Comparison of ENCODE assay signal across 8 cellular contexts in the genomic region with DNA sequence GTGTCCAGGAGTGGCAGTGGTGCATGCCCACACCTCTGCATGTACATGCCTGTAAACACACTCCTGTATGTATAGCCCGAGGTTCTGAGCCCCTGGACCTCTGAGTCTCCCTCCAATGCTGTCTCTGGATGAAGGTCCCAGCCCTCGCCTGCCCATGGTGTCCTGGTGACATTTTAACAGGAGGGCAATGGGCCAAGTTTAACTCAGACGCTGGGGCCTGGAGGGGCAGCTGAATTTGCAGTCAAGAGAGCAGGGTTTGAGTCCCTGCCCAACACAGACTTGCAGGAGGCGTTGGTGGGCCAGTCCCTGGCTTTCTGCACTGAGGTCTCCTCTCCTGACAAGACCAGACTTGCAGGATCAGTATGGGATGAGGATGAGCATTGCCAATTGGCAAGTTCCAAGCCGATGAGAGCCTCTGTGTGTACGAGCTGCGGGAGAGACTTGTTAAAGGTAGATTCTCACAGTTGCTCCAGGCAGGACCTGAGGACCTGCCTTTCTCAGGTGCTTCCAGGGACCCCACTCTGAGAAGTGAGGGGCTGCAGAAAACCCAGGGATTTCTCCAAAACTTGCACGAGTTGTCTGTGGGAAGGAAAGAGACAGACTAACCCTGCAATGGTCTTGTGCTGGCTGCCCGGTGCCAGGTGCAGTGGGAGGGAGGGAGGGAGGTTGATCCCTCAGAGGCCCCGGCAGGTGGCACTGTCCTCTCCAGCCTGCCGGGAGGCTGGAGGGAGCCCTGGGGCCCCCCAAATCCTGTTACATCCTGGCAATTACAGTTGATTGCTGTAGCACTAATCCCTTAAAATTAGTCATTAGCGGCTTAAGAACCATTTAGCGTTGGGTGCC.
DNase-seq lines count a peak whose midpoint lies in the region; ATAC-seq and TF ChIP-seq lines count a peak whose summit lies in the region.

No MANE protein-coding gene starts in this region.

- H3K27me3 ChIP-seq in Karpas-422 (ENCODE audit: low read length) (no peaks in the 10 kb centered on the region), brain microvascular endothelial cell (replicated peaks) (no peaks in the 10 kb centered on the region)

- H4K20me1 ChIP-seq in Karpas-422 (ENCODE audit: insufficient read depth, low read depth, low read length): no peaks in the 10 kb centered on the region

- H3K4me1 ChIP-seq in Karpas-422 (ENCODE audit: low read length): no peaks in the 10 kb centered on the region

- H2AFZ ChIP-seq in Karpas-422 (ENCODE audit: low read length): no peak overlapping the region

- no peak overlapping the region for H3K4me3 ChIP-seq in Karpas-422 (ENCODE audit: low read length)
- no peak overlapping the region for H3K4me3 ChIP-seq in brain microvascular endothelial cell (ENCODE audit: low read depth, low read length)
- H3K4me3 ChIP-seq in foreskin fibroblast (ENCODE audit: low read depth in 1 of 2, low read length in 2 of 2): no peak overlapping the region

- no peaks in the 10 kb centered on the region for H3K79me2 ChIP-seq in Karpas-422 (ENCODE audit: low read length)

- no peaks in the 10 kb centered on the region for H3K9me2 ChIP-seq in Karpas-422 (replicated peaks; ENCODE audit: insufficient read depth, low read length)

- TF ChIP-seq CTCF in brain microvascular endothelial cell (IDR thresholded peaks at IDR 0.05; ENCODE audit: low read depth, low read length, missing control alignments) (peak; percentile 28), foreskin fibroblast (IDR thresholded peaks at IDR 0.05; ENCODE audit: low read depth, low read length) (no peak)

- H3K9me3 ChIP-seq in Karpas-422 (ENCODE audit: low read length): no peaks in the 10 kb centered on the region

- in situ Hi-C loops in brain microvascular endothelial cell (cut with HindIII; ENCODE audit: low pct_ligation_motif_present, low sequenced_read_pairs): no loop called here

- H3K27ac ChIP-seq in Karpas-422 (ENCODE audit: low read length) (no peak overlapping the region), brain microvascular endothelial cell (no peak overlapping the region)

- peak; percentile 70 for DNase-seq in DMS 273 treated with DMSO at 0.1 percent for 48 hours (lab: John Stamatoyannopoulos, UW)
- DNase-seq in Karpas-422: peak; percentile 62
- DNase-seq in brain microvascular endothelial cell: no peak
- DNase-seq in myocyte (ENCODE audit: low read depth): peak; percentile 38
- DNase-seq in foreskin fibroblast: no peak
- no peak for DNase-seq in stimulated activated CD8-positive, alpha-beta memory T cell treated with anti-CD3 and anti-CD28 coated beads, Interleukin-4, amount 100 ng/mL, for 48 hours
- no peak for DNase-seq in cortex of kidney (lab: John Stamatoyannopoulos, UW)

- H3K4me2 ChIP-seq in Karpas-422 (ENCODE audit: low read depth, low read length, poor library complexity, severe bottlenecking): no peak overlapping the region

- no peak for ATAC-seq in GM18858 (IDR thresholded peaks at IDR 0.05; ENCODE audit: unreplicated experiment)

- H3K36me3 ChIP-seq in Karpas-422 (ENCODE audit: insufficient read depth, low read length) (no peaks in the 10 kb centered on the region), brain microvascular endothelial cell (replicated peaks) (no peaks in the 10 kb centered on the region)

- no peak overlapping the region for H3K9ac ChIP-seq in Karpas-422 (ENCODE audit: low read length)

Comparison
In these comparisons a context has a peak if more than half of its experiments do, and no peak if none do; other contexts are left out.
1. DNase-seq: peak in DMS 273 treated with DMSO at 0.1 percent for 48 hours (single experiment), Karpas-422 (single experiment) and myocyte (single experiment); none in brain microvascular endothelial cell (single experiment), foreskin fibroblast (0 of 2), stimulated activated CD8-positive, alpha-beta memory T cell treated with anti-CD3 and anti-CD28 coated beads, Interleukin-4, amount 100 ng/mL, for 48 hours (single experiment) and cortex of kidney (single experiment).